In genomic region chr7:33422825-33423645, GRCh38 we compare ENCODE assay signal across 16 cellular contexts.
DNase-seq lines count a peak whose midpoint lies in the region; ATAC-seq, FAIRE-seq and TF ChIP-seq lines count a peak whose summit lies in the region.
"Had no signal": no experiment of that assay in that cellular context is flagged by ENCODE, and none has a peak within 500 bp of the region (broad histone marks: within the 10 kb centered on the region; RNA-seq: fewer than 3 reads in every experiment).

No MANE protein-coding gene starts in this region.

- H3K9ac ChIP-seq in liver (ENCODE audit: low read depth in 1 of 2, low read length in 2 of 2) (no peak overlapping the region), kidney (ENCODE audit: low read length in 2 of 2) (no peak overlapping the region)
- H3K9ac ChIP-seq: SK-N-SH had no signal

- TF ChIP-seq CTCF in liver (IDR thresholded peaks at IDR 0.05; ENCODE audit: low read depth, low read length, missing input control) (no peak), kidney (IDR thresholded peaks at IDR 0.05; ENCODE audit: borderline replicate concordance, extremely low read depth, insufficient read depth) (no peak), type B pancreatic cell (conservative IDR thresholded peaks at IDR 0.05) (no peak)

- H3K4me3 ChIP-seq in liver (ENCODE audit: low read depth in 1 of 3, low read length in 3 of 3), result no peak overlapping the region
- H3K4me3 ChIP-seq in kidney (ENCODE audit: low read length in 2 of 2), result no peak overlapping the region
- H3K4me3 ChIP-seq: dorsolateral prefrontal cortex, gastroesophageal sphincter, suprapubic skin had no signal

- intact Hi-C loops in kidney (cut with DNase I), result no loop called here

- peak in 1 of 2 donors; percentile 27 for TF ChIP-seq RAD21 in liver (IDR thresholded peaks at IDR 0.05)

- H3K27ac Mint-ChIP-seq in type B pancreatic cell, result no peak overlapping the region
- H3K27ac Mint-ChIP-seq: activated CD8-positive, alpha-beta T cell treated with anti-CD3 and anti-CD28 coated beads, Interleukin-2, amount 10 ng/mL, durations not matched to agents 7 days and 5 days; activated naive CD8-positive, alpha-beta T cell treated with anti-CD3 and anti-CD28 coated beads, Interleukin-2, amount 10 ng/mL, durations not matched to agents 7 days and 5 days; CD14-positive monocyte had no signal

- DNase-seq in NCI-H2196 (lab: John Stamatoyannopoulos, UW; ENCODE audit: unreplicated experiment) (no peak), RKO (ENCODE audit: low spot score) (no peak), kidney (no peak), type B pancreatic cell (ENCODE audit: extremely low spot score, unreplicated experiment) (no peak)
- DNase-seq: activated naive CD8-positive, alpha-beta T cell treated with anti-CD3 and anti-CD28 coated beads, Interleukin-2, amount 10 ng/mL, durations not matched to agents 7 days and 5 days; dorsolateral prefrontal cortex; NCI-H446 treated with DMSO at 0.1 percent for 48 hours; SK-N-SH had no signal

- no peak overlapping the region for H3K27ac ChIP-seq in liver (ENCODE audit: low read depth in 1 of 2, low read length in 2 of 2)
- no peak overlapping the region for H3K27ac ChIP-seq in kidney (ENCODE audit: low read depth in 2 of 2, low read length in 2 of 2)
- H3K27ac ChIP-seq: dorsolateral prefrontal cortex, gastroesophageal sphincter, suprapubic skin had no signal

- no peaks in the 10 kb centered on the region for H3K36me3 ChIP-seq in liver (ENCODE audit: control insufficient read depth in 4 of 4, insufficient read depth in 3 of 4, low read depth in 1 of 4, low read length in 3 of 4)
- H3K36me3 ChIP-seq in kidney (ENCODE audit: control insufficient read depth in 1 of 2, insufficient read depth in 2 of 2, low read length in 2 of 2), result no peaks in the 10 kb centered on the region
- H3K36me3 ChIP-seq: gastroesophageal sphincter, suprapubic skin had no signal

- no peaks in the 10 kb centered on the region for H3K36me3 Mint-ChIP-seq in type B pancreatic cell
- H3K36me3 Mint-ChIP-seq: activated naive CD8-positive, alpha-beta T cell treated with anti-CD3 and anti-CD28 coated beads, Interleukin-2, amount 10 ng/mL, durations not matched to agents 7 days and 5 days; CD14-positive monocyte had no signal

- H3K27me3 Mint-ChIP-seq in type B pancreatic cell, result no peaks in the 10 kb centered on the region
- H3K27me3 Mint-ChIP-seq: activated naive CD8-positive, alpha-beta T cell treated with anti-CD3 and anti-CD28 coated beads, Interleukin-2, amount 10 ng/mL, durations not matched to agents 7 days and 5 days had no signal

- peak; percentile 16 for ATAC-seq in GM19043 (IDR thresholded peaks at IDR 0.05; ENCODE audit: low read depth, unreplicated experiment)
- ATAC-seq in HG02588 (IDR thresholded peaks at IDR 0.05; ENCODE audit: unreplicated experiment), result peak; percentile 47
- ATAC-seq in HG03280 (IDR thresholded peaks at IDR 0.05; ENCODE audit: unreplicated experiment), result peak; percentile 39
- ATAC-seq: activated CD8-positive, alpha-beta T cell treated with anti-CD3 and anti-CD28 coated beads, Interleukin-2, amount 10 ng/mL, durations not matched to agents 7 days and 5 days; gastroesophageal sphincter had no signal

- peaks cover 0 to 10% (median 7%) of the 10 kb centered on the region in 4 donors for H3K4me1 ChIP-seq in liver (ENCODE audit: control insufficient read depth in 4 of 4, insufficient read depth in 4 of 4, low read length in 3 of 4)
- H3K4me1 ChIP-seq in kidney (ENCODE audit: control insufficient read depth in 1 of 2, insufficient read depth in 1 of 2, low read depth in 1 of 2, low read length in 2 of 2), result no peaks in the 10 kb centered on the region
- H3K4me1 ChIP-seq: suprapubic skin had no signal

- peaks cover 25% of the 10 kb centered on the region for H3K4me1 Mint-ChIP-seq in type B pancreatic cell (ENCODE audit: unreplicated experiment)
- H3K4me1 Mint-ChIP-seq: activated naive CD8-positive, alpha-beta T cell treated with anti-CD3 and anti-CD28 coated beads, Interleukin-2, amount 10 ng/mL, durations not matched to agents 7 days and 5 days had no signal

- no peaks in the 10 kb centered on the region for H3K27me3 ChIP-seq in liver (ENCODE audit: control insufficient read depth in 4 of 4, insufficient read depth in 4 of 4, low read length in 3 of 4)
- H3K27me3 ChIP-seq: dorsolateral prefrontal cortex, gastroesophageal sphincter, suprapubic skin had no signal

- H3K4me3 Mint-ChIP-seq in type B pancreatic cell, result no peak overlapping the region
- H3K4me3 Mint-ChIP-seq: activated CD8-positive, alpha-beta T cell treated with anti-CD3 and anti-CD28 coated beads, Interleukin-2, amount 10 ng/mL, durations not matched to agents 7 days and 5 days; activated naive CD8-positive, alpha-beta T cell treated with anti-CD3 and anti-CD28 coated beads, Interleukin-2, amount 10 ng/mL, durations not matched to agents 7 days and 5 days; CD14-positive monocyte had no signal

- H3K9me3 ChIP-seq in liver (ENCODE audit: control insufficient read depth in 4 of 4, low read length in 3 of 4) (no peaks in the 10 kb centered on the region), kidney (ENCODE audit: control insufficient read depth in 1 of 2, low read length in 2 of 2) (no peaks in the 10 kb centered on the region)
- H3K9me3 ChIP-seq: gastroesophageal sphincter, SK-N-SH, suprapubic skin had no signal

- no peak for FAIRE-seq in kidney (lab: Jason Lieb, UNC)

- H3K9me3 Mint-ChIP-seq in type B pancreatic cell, result no peaks in the 10 kb centered on the region
- H3K9me3 Mint-ChIP-seq: activated naive CD8-positive, alpha-beta T cell treated with anti-CD3 and anti-CD28 coated beads, Interleukin-2, amount 10 ng/mL, durations not matched to agents 7 days and 5 days; CD14-positive monocyte had no signal

- 56% methylated on average over 8 of the region's 8 CpGs for WGBS in liver

TF ChIP-seq in liver, 16 proteins besides CTCF, POLR2A, EP300 and RAD21:
- TF ChIP-seq HNF4G (IDR thresholded peaks at IDR 0.05) (no peak), TAF1 (conservative IDR thresholded peaks at IDR 0.05) (no peak), FOXA1 (IDR thresholded peaks at IDR 0.05) (no peak), SP1 (IDR thresholded peaks at IDR 0.05) (peak; percentile 21), GABPA (IDR thresholded peaks at IDR 0.05 in 1 of 2, conservative IDR thresholded peaks at IDR 0.05 in 1 of 2) (no peak), ZBTB33 (IDR thresholded peaks at IDR 0.05) (no peak), EGR1 (IDR thresholded peaks at IDR 0.05; ENCODE audit: low read depth in 2 of 2) (no peak), YY1 (IDR thresholded peaks at IDR 0.05) (no peak), FOXA2 (IDR thresholded peaks at IDR 0.05) (no peak), NR2F2 (IDR thresholded peaks at IDR 0.05) (peak; percentile 77), HNF4A (conservative IDR thresholded peaks at IDR 0.05) (peak in 1 of 2 donors; percentile 42), JUND (IDR thresholded peaks at IDR 0.05) (no peak), RXRA (IDR thresholded peaks at IDR 0.05) (peak; percentile 67 to 89), MAX (IDR thresholded peaks at IDR 0.05) (no peak)
- TF ChIP-seq, protein P1, sequence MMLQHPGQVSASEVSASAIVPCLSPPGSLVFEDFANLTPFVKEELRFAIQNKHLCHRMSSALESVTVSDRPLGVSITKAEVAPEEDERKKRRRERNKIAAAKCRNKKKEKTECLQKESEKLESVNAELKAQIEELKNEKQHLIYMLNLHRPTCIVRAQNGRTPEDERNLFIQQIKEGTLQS (IDR thresholded peaks at IDR 0.05), result no peak
- TF ChIP-seq, protein P2, sequence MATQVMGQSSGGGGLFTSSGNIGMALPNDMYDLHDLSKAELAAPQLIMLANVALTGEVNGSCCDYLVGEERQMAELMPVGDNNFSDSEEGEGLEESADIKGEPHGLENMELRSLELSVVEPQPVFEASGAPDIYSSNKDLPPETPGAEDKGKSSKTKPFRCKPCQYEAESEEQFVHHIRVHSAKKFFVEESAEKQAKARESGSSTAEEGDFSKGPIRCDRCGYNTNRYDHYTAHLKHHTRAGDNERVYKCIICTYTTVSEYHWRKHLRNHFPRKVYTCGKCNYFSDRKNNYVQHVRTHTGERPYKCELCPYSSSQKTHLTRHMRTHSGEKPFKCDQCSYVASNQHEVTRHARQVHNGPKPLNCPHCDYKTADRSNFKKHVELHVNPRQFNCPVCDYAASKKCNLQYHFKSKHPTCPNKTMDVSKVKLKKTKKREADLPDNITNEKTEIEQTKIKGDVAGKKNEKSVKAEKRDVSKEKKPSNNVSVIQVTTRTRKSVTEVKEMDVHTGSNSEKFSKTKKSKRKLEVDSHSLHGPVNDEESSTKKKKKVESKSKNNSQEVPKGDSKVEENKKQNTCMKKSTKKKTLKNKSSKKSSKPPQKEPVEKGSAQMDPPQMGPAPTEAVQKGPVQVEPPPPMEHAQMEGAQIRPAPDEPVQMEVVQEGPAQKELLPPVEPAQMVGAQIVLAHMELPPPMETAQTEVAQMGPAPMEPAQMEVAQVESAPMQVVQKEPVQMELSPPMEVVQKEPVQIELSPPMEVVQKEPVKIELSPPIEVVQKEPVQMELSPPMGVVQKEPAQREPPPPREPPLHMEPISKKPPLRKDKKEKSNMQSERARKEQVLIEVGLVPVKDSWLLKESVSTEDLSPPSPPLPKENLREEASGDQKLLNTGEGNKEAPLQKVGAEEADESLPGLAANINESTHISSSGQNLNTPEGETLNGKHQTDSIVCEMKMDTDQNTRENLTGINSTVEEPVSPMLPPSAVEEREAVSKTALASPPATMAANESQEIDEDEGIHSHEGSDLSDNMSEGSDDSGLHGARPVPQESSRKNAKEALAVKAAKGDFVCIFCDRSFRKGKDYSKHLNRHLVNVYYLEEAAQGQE (IDR thresholded peaks at IDR 0.05), result no peak
